ENCODE assay signal across 8 cellular contexts in the genomic region with DNA sequence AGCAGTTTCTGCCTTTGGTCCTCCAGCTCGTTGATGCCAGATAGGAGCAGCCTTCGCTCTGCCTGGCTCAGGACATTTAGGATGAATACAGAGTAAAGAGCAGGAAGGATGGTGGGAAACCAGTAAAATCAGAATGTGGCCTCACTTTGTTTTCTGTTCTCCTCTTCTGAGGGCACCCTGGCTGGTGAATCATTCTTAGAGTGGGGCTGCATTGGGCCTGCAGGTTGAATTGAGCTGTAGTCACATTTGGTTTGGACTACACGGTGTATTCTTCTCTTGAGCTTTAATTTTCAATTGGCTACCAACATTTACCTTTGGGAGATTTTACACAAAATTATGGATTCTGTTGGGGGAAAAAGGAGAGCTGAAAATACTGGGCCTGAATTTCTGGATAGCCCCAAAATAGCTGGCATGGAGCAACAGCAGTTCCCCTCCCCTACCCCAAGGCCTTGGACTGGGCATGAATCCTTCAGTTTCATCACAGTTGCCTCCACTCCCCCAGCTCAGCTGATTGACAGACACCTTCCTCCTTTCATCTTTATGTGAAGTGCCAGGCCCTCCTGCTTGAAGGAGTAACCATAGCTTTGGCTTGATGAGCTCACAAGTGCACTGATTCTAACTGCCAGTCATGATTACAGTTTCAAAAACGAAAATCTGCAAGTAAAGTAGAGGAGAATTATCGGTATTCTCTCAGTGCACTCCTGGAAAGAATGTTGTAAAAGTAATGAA. TPM values are rescaled to one million over a fixed set of nuclear protein-coding genes. Genes with fewer than 3 reads are reported as not detected.
DNase-seq lines count a peak whose midpoint lies in the region; ATAC-seq and FAIRE-seq lines count a peak whose summit lies in the region.

No MANE protein-coding gene starts in this region.

- peaks cover 25% of the 10 kb centered on the region for H3K4me1 Mint-ChIP-seq in activated T-cell treated with anti-CD3 and anti-CD28 coated beads, Interleukin-2, amount 50 U/mL, for 72 hours (ENCODE audit: low read depth)
- peaks cover 10 to 21% of the 10 kb centered on the region in 2 donors for H3K4me1 Mint-ChIP-seq in stimulated activated naive B cell treated with anti-CD40 and anti-IgM and Interleukin-4, amounts not matched to agents 10 μg/mL and 1 μg/mL and 100 μg/mL, for 72 hours

- no peak overlapping the region for H3K4me3 Mint-ChIP-seq in activated T-cell treated with anti-CD3 and anti-CD28 coated beads, Interleukin-2, amount 50 U/mL, for 72 hours
- no peak overlapping the region for H3K4me3 Mint-ChIP-seq in stimulated activated naive B cell treated with anti-CD40 and anti-IgM and Interleukin-4, amounts not matched to agents 10 μg/mL and 1 μg/mL and 100 μg/mL, for 72 hours

- no peaks in the 10 kb centered on the region for H3K27me3 Mint-ChIP-seq in activated T-cell treated with anti-CD3 and anti-CD28 coated beads, Interleukin-2, amount 50 U/mL, for 72 hours (ENCODE audit: low read depth)
- H3K27me3 Mint-ChIP-seq in stimulated activated naive B cell treated with anti-CD40 and anti-IgM and Interleukin-4, amounts not matched to agents 10 μg/mL and 1 μg/mL and 100 μg/mL, for 72 hours = no peaks in the 10 kb centered on the region

- H3K36me3 Mint-ChIP-seq in activated T-cell treated with anti-CD3 and anti-CD28 coated beads, Interleukin-2, amount 50 U/mL, for 72 hours (ENCODE audit: insufficient read depth in 2 of 2) = peaks cover 16 to 36% of the 10 kb centered on the region in 2 donors
- peaks cover 31 to 37% of the 10 kb centered on the region in 2 donors for H3K36me3 Mint-ChIP-seq in stimulated activated naive B cell treated with anti-CD40 and anti-IgM and Interleukin-4, amounts not matched to agents 10 μg/mL and 1 μg/mL and 100 μg/mL, for 72 hours

- no peaks in the 10 kb centered on the region for H3K9me3 Mint-ChIP-seq in activated T-cell treated with anti-CD3 and anti-CD28 coated beads, Interleukin-2, amount 50 U/mL, for 72 hours
- no peaks in the 10 kb centered on the region for H3K9me3 Mint-ChIP-seq in stimulated activated naive B cell treated with anti-CD40 and anti-IgM and Interleukin-4, amounts not matched to agents 10 μg/mL and 1 μg/mL and 100 μg/mL, for 72 hours

- H3K27ac Mint-ChIP-seq in activated T-cell treated with anti-CD3 and anti-CD28 coated beads, Interleukin-2, amount 50 U/mL, for 72 hours = peak overlapping the region; percentile 69
- H3K27ac Mint-ChIP-seq in stimulated activated naive B cell treated with anti-CD40 and anti-IgM and Interleukin-4, amounts not matched to agents 10 μg/mL and 1 μg/mL and 100 μg/mL, for 72 hours = peak overlapping the region; percentile 53

- FAIRE-seq in urothelium cell line (lab: Jason Lieb, UNC) = no peak

- no peak for DNase-seq in activated T-cell treated with anti-CD3 and anti-CD28 coated beads, Interleukin-2, amount 50 U/mL, for 72 hours
- DNase-seq in activated T-cell treated with anti-CD3 and anti-CD28 coated beads for 4 hours = no peak
- DNase-seq in amniotic epithelial cell (ENCODE audit: low read depth) = peak; percentile 40
- no peak for DNase-seq in stimulated activated naive B cell treated with anti-CD40 and anti-IgM and Interleukin-4, amounts not matched to agents 10 μg/mL and 1 μg/mL and 100 μg/mL, for 72 hours
- DNase-seq in urothelium cell line (ENCODE audit: low spot score) = no peak
- DNase-seq in NCI-H1417 (lab: John Stamatoyannopoulos, UW) = no peak
- no peak for DNase-seq in COR-L47 (lab: John Stamatoyannopoulos, UW)

- peak; percentile 55 to 57 for ATAC-seq in activated T-cell treated with anti-CD3 and anti-CD28 coated beads, Interleukin-2, amount 50 U/mL, for 72 hours (replicated peaks in 1 of 2)
- peak; percentile 15 for ATAC-seq in HG03097 (IDR thresholded peaks at IDR 0.05; ENCODE audit: low FRiP score, unreplicated experiment)
- ATAC-seq in stimulated activated naive B cell treated with anti-CD40 and anti-IgM and Interleukin-4, amounts not matched to agents 10 μg/mL and 1 μg/mL and 100 μg/mL, for 72 hours (replicated peaks) = no peak

RNA-seq across cellular contexts. Expression of a gene that starts 24.3 kb away (rescaled TPM):
- total RNA-seq in activated T-cell treated with anti-CD3 and anti-CD28 coated beads, Interleukin-2, amount 50 U/mL, for 72 hours = 10 to 100 TPM; 84.7 to 85.8 TPM

Comparison
In these comparisons a context has a peak if more than half of its experiments do, and no peak if none do; other contexts are left out.
1. ATAC-seq: peak in activated T-cell treated with anti-CD3 and anti-CD28 coated beads, Interleukin-2, amount 50 U/mL, for 72 hours (2 of 2) and HG03097 (single experiment); none in stimulated activated naive B cell treated with anti-CD40 and anti-IgM and Interleukin-4, amounts not matched to agents 10 μg/mL and 1 μg/mL and 100 μg/mL, for 72 hours (0 of 2).